In genomic region chr16:4640572-4641305, GRCh38 we compare ENCODE assay signal across 16 cellular contexts. TPM values are rescaled to one million over a fixed set of nuclear protein-coding genes. Genes with fewer than 3 reads are reported as not detected.
DNase-seq lines count a peak whose midpoint lies in the region; ATAC-seq lines count a peak whose summit lies in the region.
"Had no signal": no experiment of that assay in that cellular context is flagged by ENCODE, and none has a peak within 500 bp of the region (broad histone marks: within the 10 kb centered on the region; RNA-seq: fewer than 3 reads in every experiment).

No MANE protein-coding gene starts in this region.

- no peaks in the 10 kb centered on the region for H3K9me3 Mint-ChIP-seq in activated naive CD8-positive, alpha-beta T cell (ENCODE audit: low read depth)
- H3K9me3 Mint-ChIP-seq in activated naive CD8-positive, alpha-beta T cell treated with anti-CD3 and anti-CD28 coated beads for 36 hours: no peaks in the 10 kb centered on the region
- no peaks in the 10 kb centered on the region for H3K9me3 Mint-ChIP-seq in activated naive CD8-positive, alpha-beta T cell treated with anti-CD3 and anti-CD28 coated beads, Interleukin-2, amount 50 U/mL, for 24 hours
- no peaks in the 10 kb centered on the region for H3K9me3 Mint-ChIP-seq in naive B cell
- H3K9me3 Mint-ChIP-seq: activated CD4-positive, alpha-beta memory T cell treated with anti-CD3 and anti-CD28 coated beads, Interleukin-2, amount 10 ng/mL, durations not matched to agents 7 days and 5 days had no signal

- peak overlapping the region; percentile 50 for H3K27ac Mint-ChIP-seq in activated naive CD8-positive, alpha-beta T cell
- no peak overlapping the region for H3K27ac Mint-ChIP-seq in activated naive CD8-positive, alpha-beta T cell treated with anti-CD3 and anti-CD28 coated beads for 36 hours
- H3K27ac Mint-ChIP-seq in activated naive CD8-positive, alpha-beta T cell treated with anti-CD3 and anti-CD28 coated beads, Interleukin-2, amount 50 U/mL, for 24 hours: peak overlapping the region; percentile 49
- H3K27ac Mint-ChIP-seq in naive B cell: peak overlapping the region in 4 of 6 donors; percentile 56 to 92 (median 80)
- H3K27ac Mint-ChIP-seq: activated CD4-positive, alpha-beta memory T cell treated with anti-CD3 and anti-CD28 coated beads, Interleukin-2, amount 10 ng/mL, durations not matched to agents 7 days and 5 days had no signal

- H3K4me1 Mint-ChIP-seq in activated naive CD8-positive, alpha-beta T cell (ENCODE audit: low read depth): peaks cover 33% of the 10 kb centered on the region
- peaks cover 26% of the 10 kb centered on the region for H3K4me1 Mint-ChIP-seq in activated naive CD8-positive, alpha-beta T cell treated with anti-CD3 and anti-CD28 coated beads for 36 hours
- H3K4me1 Mint-ChIP-seq in activated naive CD8-positive, alpha-beta T cell treated with anti-CD3 and anti-CD28 coated beads, Interleukin-2, amount 50 U/mL, for 24 hours: peaks cover 28% of the 10 kb centered on the region
- H3K4me1 Mint-ChIP-seq in naive B cell: peaks cover 25 to 37% (median 36%) of the 10 kb centered on the region in 3 donors

- DNase-seq in activated naive CD8-positive, alpha-beta T cell treated with anti-CD3 and anti-CD28 coated beads for 36 hours: no peak
- DNase-seq in activated naive CD8-positive, alpha-beta T cell treated with anti-CD3 and anti-CD28 coated beads, Interleukin-2, amount 50 U/mL, for 24 hours: no peak
- DNase-seq in naive B cell: no peak
- no peak for DNase-seq in stimulated activated CD4-positive, alpha-beta T cell treated with anti-CD3 and anti-CD28 coated beads, Interleukin-15, amount 100 ng/mL, for 24 hours
- DNase-seq: activated CD4-positive, alpha-beta memory T cell treated with anti-CD3 and anti-CD28 coated beads, Interleukin-2, amount 10 ng/mL, durations not matched to agents 7 days and 5 days; activated naive CD4-positive, alpha-beta T cell treated with Interleukin-2 at 50 U/mL for 16 hours; cerebellar nuclear complex; erythroblast; KBM-7; NCI-H1417 treated with DMSO at 0.1 percent for 48 hours; NCI-H524 treated with DMSO at 0.1 percent for 48 hours; ovary had no signal

- no peak overlapping the region for H3K4me3 Mint-ChIP-seq in activated naive CD8-positive, alpha-beta T cell
- H3K4me3 Mint-ChIP-seq in activated naive CD8-positive, alpha-beta T cell treated with anti-CD3 and anti-CD28 coated beads for 36 hours: no peak overlapping the region
- H3K4me3 Mint-ChIP-seq in activated naive CD8-positive, alpha-beta T cell treated with anti-CD3 and anti-CD28 coated beads, Interleukin-2, amount 50 U/mL, for 24 hours: no peak overlapping the region
- H3K4me3 Mint-ChIP-seq in naive B cell: no peak overlapping the region
- H3K4me3 Mint-ChIP-seq: activated CD4-positive, alpha-beta memory T cell treated with anti-CD3 and anti-CD28 coated beads, Interleukin-2, amount 10 ng/mL, durations not matched to agents 7 days and 5 days had no signal

- ATAC-seq in activated naive CD8-positive, alpha-beta T cell treated with anti-CD3 and anti-CD28 coated beads, Interleukin-2, amount 50 U/mL, for 24 hours: peak; percentile 62
- ATAC-seq in naive B cell (ENCODE audit: low read depth in 2 of 2): no peak
- no peak for ATAC-seq in HG02588 (IDR thresholded peaks at IDR 0.05; ENCODE audit: unreplicated experiment)
- ATAC-seq in GM21447 (IDR thresholded peaks at IDR 0.05; ENCODE audit: unreplicated experiment): no peak

- no peaks in the 10 kb centered on the region for H3K27me3 Mint-ChIP-seq in activated naive CD8-positive, alpha-beta T cell
- H3K27me3 Mint-ChIP-seq in activated naive CD8-positive, alpha-beta T cell treated with anti-CD3 and anti-CD28 coated beads for 36 hours: no peaks in the 10 kb centered on the region
- H3K27me3 Mint-ChIP-seq in activated naive CD8-positive, alpha-beta T cell treated with anti-CD3 and anti-CD28 coated beads, Interleukin-2, amount 50 U/mL, for 24 hours: no peaks in the 10 kb centered on the region
- H3K27me3 Mint-ChIP-seq in naive B cell: no peaks in the 10 kb centered on the region
- H3K27me3 Mint-ChIP-seq: activated CD4-positive, alpha-beta memory T cell treated with anti-CD3 and anti-CD28 coated beads, Interleukin-2, amount 10 ng/mL, durations not matched to agents 7 days and 5 days had no signal

- no peaks in the 10 kb centered on the region for H3K36me3 Mint-ChIP-seq in activated naive CD8-positive, alpha-beta T cell
- H3K36me3 Mint-ChIP-seq in activated naive CD8-positive, alpha-beta T cell treated with anti-CD3 and anti-CD28 coated beads for 36 hours: peaks cover 3% of the 10 kb centered on the region
- no peaks in the 10 kb centered on the region for H3K36me3 Mint-ChIP-seq in activated naive CD8-positive, alpha-beta T cell treated with anti-CD3 and anti-CD28 coated beads, Interleukin-2, amount 50 U/mL, for 24 hours (ENCODE audit: low read depth)
- H3K36me3 Mint-ChIP-seq in naive B cell: no peaks in the 10 kb centered on the region

- peak overlapping the region; percentile 69 for H3K27ac ChIP-seq in temporal lobe (ENCODE audit: low read depth, low read length)
- H3K27ac ChIP-seq: ovary had no signal

RNA-seq across cellular contexts. Expression of gene MGRN1, which starts 16.1 kb away (rescaled TPM):
- 10 to 100 TPM; 63.7 to 64.3 TPM for total RNA-seq in activated naive CD8-positive, alpha-beta T cell treated with anti-CD3 and anti-CD28 coated beads for 36 hours
- 10 to 100 TPM in 1 of 6 donors, 1 to 10 TPM in 5; 3.9 to 10.6 (median 6.6) TPM for polyA plus RNA-seq in naive B cell (ENCODE audit: low read depth in 6 of 6)
- 51.1 TPM for total RNA-seq in temporal lobe

RNA-seq across cellular contexts. Expression of gene UBALD1, which starts 26.1 kb away (rescaled TPM):
- 10 to 100 TPM; 21.3 to 25.4 TPM for total RNA-seq in activated naive CD8-positive, alpha-beta T cell treated with anti-CD3 and anti-CD28 coated beads for 36 hours
- 1 to 10 TPM; 2.6 to 7.5 (median 5.0) TPM for polyA plus RNA-seq in naive B cell (ENCODE audit: low read depth in 6 of 6)
- total RNA-seq in temporal lobe: 3.2 TPM

RNA-seq across cellular contexts. Expression of gene NUDT16L1, which starts 52.6 kb away (rescaled TPM):
- 10 to 100 TPM; 26.5 to 29.1 TPM for total RNA-seq in activated naive CD8-positive, alpha-beta T cell treated with anti-CD3 and anti-CD28 coated beads for 36 hours
- 100 to 1,000 TPM in 1 of 6 donors, 10 to 100 TPM in 5; 57.7 to 121 (median 76.4) TPM for polyA plus RNA-seq in naive B cell (ENCODE audit: low read depth in 6 of 6)
- total RNA-seq in temporal lobe: 34.9 TPM
